In genomic region chr14:105316968-105317498, GRCh38 we compare ENCODE assay signal across 11 cellular contexts. TPM values are rescaled to one million over a fixed set of nuclear protein-coding genes. Genes with fewer than 3 reads are reported as not detected.
DNase-seq lines count a peak whose midpoint lies in the region; ATAC-seq, FAIRE-seq and TF ChIP-seq lines count a peak whose summit lies in the region.
"Had no signal": no experiment of that assay in that cellular context is flagged by ENCODE, and none has a peak within 500 bp of the region (broad histone marks: within the 10 kb centered on the region; RNA-seq: fewer than 3 reads in every experiment).

No MANE protein-coding gene starts in this region.

- TSS peak; percentile 48 for BruUV-seq in GM12878 (replicated peaks; lab: Mats Ljungman, UMichigan)

- FAIRE-seq in GM12878 (lab: Jason Lieb, UNC), result no peak
- FAIRE-seq: kidney had no signal

- in situ Hi-C loops in GM12878 (cut with MboI), result no loop called here

- H2AFZ ChIP-seq in ACC112 (ENCODE audit: low read length, unreplicated experiment), result no peak overlapping the region
- no peak overlapping the region for H2AFZ ChIP-seq in DND-41 (ENCODE audit: low read depth, low read length)
- H2AFZ ChIP-seq in GM12878 (ENCODE audit: control insufficient read depth, low read depth, low read length), result no peak overlapping the region

- peaks cover 20% of the 10 kb centered on the region for H3K4me1 ChIP-seq in ACC112 (ENCODE audit: control insufficient read depth, insufficient read depth, low read length, unreplicated experiment)
- peaks cover 33% of the 10 kb centered on the region for H3K4me1 ChIP-seq in DND-41 (ENCODE audit: insufficient read depth, low read length)
- peaks cover 10% of the 10 kb centered on the region for H3K4me1 ChIP-seq in GM12878 (ENCODE audit: control insufficient read depth, insufficient read depth, low read length)

- no peak for TF ChIP-seq POLR2A in GM12878 (IDR thresholded peaks at IDR 0.05; ENCODE audit: low read depth, low read length)

- intact Hi-C loops in GM12878 (cut with micrococcal nuclease; ENCODE audit: unreplicated experiment), result no loop called here

- no peak overlapping the region for H3K27ac Mint-ChIP-seq in natural killer cell treated with Interleukin-12 subunit alpha and Interleukin-12 subunit beta and Interleukin-15 and Interleukin-18, amount 100 ng/mL, for 72 hours

- RAD21 ChIA-PET in GM12878 (lab: Charles Lee; ENCODE audit: unreplicated experiment), result no interaction called here

- TF ChIP-seq RAD21 in GM12878 (IDR thresholded peaks at IDR 0.05; ENCODE audit: insufficient read depth, low read depth, low read length), result no peak

- no peaks in the 10 kb centered on the region for H3K36me3 Mint-ChIP-seq in natural killer cell treated with Interleukin-12 subunit alpha and Interleukin-12 subunit beta and Interleukin-15 and Interleukin-18, amount 100 ng/mL, for 72 hours

- H3K9ac ChIP-seq in DND-41 (ENCODE audit: low read depth, low read length), result no peak overlapping the region
- no peak overlapping the region for H3K9ac ChIP-seq in GM12878 (ENCODE audit: control insufficient read depth, insufficient read depth, low read length)

- POLR2A ChIA-PET in GM12878 (lab: Charles Lee), result interaction anchor here (1.0 kb wide), 1 partner anchor 16 kb away, joined by 8 read pairs; the partner anchor contains the start of gene BRF1

- H3K27me3 ChIP-seq in ACC112 (ENCODE audit: insufficient read depth, low read length), result no peaks in the 10 kb centered on the region
- no peaks in the 10 kb centered on the region for H3K27me3 ChIP-seq in DND-41 (ENCODE audit: insufficient read depth, low read length, poor library complexity)
- H3K27me3 ChIP-seq in GM12878 (replicated peaks in 1 of 2; ENCODE audit: control insufficient read depth in 2 of 2, insufficient read depth in 2 of 2, low read length in 1 of 2), result no peaks in the 10 kb centered on the region

- CTCF ChIA-PET in GM12878 (lab: Yijun Ruan, JAX), result no interaction called here

- TF ChIP-seq EP300 in GM12878 (IDR thresholded peaks at IDR 0.05; ENCODE audit: borderline replicate concordance in 1 of 2, control insufficient read depth in 1 of 2, low read depth in 2 of 2, low read length in 2 of 2), result no peak

- SMC1A ChIA-PET in GM12878 (lab: Charles Lee; ENCODE audit: uncharacterized antibody, unreplicated experiment), result no interaction called here

- no peak for DNase-seq in DND-41
- DNase-seq in GM12878 (ENCODE audit: low read depth, low spot score), result no peak
- peak; percentile 39 for DNase-seq in natural killer cell treated with Interleukin-12 subunit alpha and Interleukin-12 subunit beta and Interleukin-15 and Interleukin-18, amount 100 ng/mL, for 72 hours (ENCODE audit: low spot score)
- no peak for DNase-seq in DMS53 treated with DMSO at 0.1 percent for 48 hours (lab: John Stamatoyannopoulos, UW; ENCODE audit: unreplicated experiment)
- DNase-seq in NCI-H1694 treated with DMSO at 0.1 percent for 48 hours (lab: John Stamatoyannopoulos, UW), result no peak
- no peak for DNase-seq in activated CD4-positive, alpha-beta T cell treated with anti-CD3 and anti-CD28 coated beads for 1 hour
- DNase-seq: NCI-H774, T-helper 9 cell had no signal

- H3K36me3 ChIP-seq in ACC112 (ENCODE audit: insufficient read depth, low read length) (no peaks in the 10 kb centered on the region), DND-41 (ENCODE audit: insufficient read depth, low read length) (no peaks in the 10 kb centered on the region), GM12878 (ENCODE audit: control insufficient read depth in 2 of 2, insufficient read depth in 2 of 2, low read length in 1 of 2) (no peaks in the 10 kb centered on the region; a peak in 1 of 4 replicates)

- H3K4me3 ChIP-seq in ACC112 (ENCODE audit: low read depth, low read length) (peak overlapping the region; percentile 48), DND-41 (ENCODE audit: low read depth in 1 of 2, low read length in 2 of 2) (no peak overlapping the region), GM12878 (no peak overlapping the region)

- H3K27ac ChIP-seq in ACC112 (ENCODE audit: low read depth, low read length), result no peak overlapping the region
- H3K27ac ChIP-seq in DND-41 (ENCODE audit: low read length), result no peak overlapping the region
- no peak overlapping the region for H3K27ac ChIP-seq in GM12878 (ENCODE audit: control insufficient read depth, insufficient read depth)

- H3K9me3 ChIP-seq in DND-41 (ENCODE audit: insufficient read depth, low read length, severe bottlenecking), result no peaks in the 10 kb centered on the region
- no peaks in the 10 kb centered on the region for H3K9me3 ChIP-seq in GM12878 (replicated peaks; ENCODE audit: control insufficient read depth, insufficient read depth, low read length)

- H3K4me2 ChIP-seq in DND-41 (ENCODE audit: insufficient read depth, low read length) (peak overlapping the region; percentile 84), GM12878 (ENCODE audit: control insufficient read depth, insufficient read depth) (0 out of 2 replicates have a peak overlapping the region, but pooled peaks have one; percentile 97)

- 88% methylated on average over 18 of the region's 18 CpGs for whole genome bisulfite sequencing in GM12878 (ENCODE audit: insufficient coverage, insufficient replicate concordance, low lambda C conversion rate, missing lambda C conversion rate)

- H3K4me1 Mint-ChIP-seq in natural killer cell treated with Interleukin-12 subunit alpha and Interleukin-12 subunit beta and Interleukin-15 and Interleukin-18, amount 100 ng/mL, for 72 hours (ENCODE audit: low read depth in 2 of 2), result peaks cover 8 to 9% of the 10 kb centered on the region in 2 donors

- H3K27me3 Mint-ChIP-seq in natural killer cell treated with Interleukin-12 subunit alpha and Interleukin-12 subunit beta and Interleukin-15 and Interleukin-18, amount 100 ng/mL, for 72 hours, result no peaks in the 10 kb centered on the region

- peak overlapping the region; percentile 45 for H3K4me3 Mint-ChIP-seq in natural killer cell treated with Interleukin-12 subunit alpha and Interleukin-12 subunit beta and Interleukin-15 and Interleukin-18, amount 100 ng/mL, for 72 hours

- TF ChIP-seq CTCF in DND-41 (IDR thresholded peaks at IDR 0.05; ENCODE audit: borderline replicate concordance, extremely low read depth, low read length, poor library complexity, severe bottlenecking) (no peak), GM12878 (IDR thresholded peaks at IDR 0.05 in 2 of 3, conservative IDR thresholded peaks at IDR 0.05 in 1 of 3; ENCODE audit: control insufficient read depth in 2 of 3, extremely low read depth in 1 of 3, insufficient read depth in 1 of 3, low read depth in 3 of 3, low read length in 3 of 3) (no peak)

- no peaks in the 10 kb centered on the region for H3K9me3 Mint-ChIP-seq in natural killer cell treated with Interleukin-12 subunit alpha and Interleukin-12 subunit beta and Interleukin-15 and Interleukin-18, amount 100 ng/mL, for 72 hours

- H4K20me1 ChIP-seq in DND-41 (ENCODE audit: insufficient read depth, low read length) (peaks cover 44% of the 10 kb centered on the region), GM12878 (ENCODE audit: control insufficient read depth, insufficient read depth) (no peaks in the 10 kb centered on the region)

- no peak for ATAC-seq in DND-41 (ENCODE audit: insufficient read depth, low read depth)
- ATAC-seq in GM12878, result no peak
- no peak for ATAC-seq in natural killer cell treated with Interleukin-12 subunit alpha and Interleukin-12 subunit beta and Interleukin-15 and Interleukin-18, amount 100 ng/mL, for 72 hours
- ATAC-seq in HG02798 (IDR thresholded peaks at IDR 0.05; ENCODE audit: poor library complexity, unreplicated experiment), result no peak

- H3K79me2 ChIP-seq in ACC112 (ENCODE audit: control insufficient read depth, insufficient read depth, low read length, unreplicated experiment) (peaks cover 26% of the 10 kb centered on the region), DND-41 (ENCODE audit: insufficient read depth, low read length) (peaks cover 65% of the 10 kb centered on the region), GM12878 (ENCODE audit: control insufficient read depth, insufficient read depth, low read length) (peaks cover 4% of the 10 kb centered on the region; the same call in 1 of the 2 replicates)

RNA-seq across cellular contexts. Expression of gene PACS2, which starts 2.5 kb away (rescaled TPM):
- total RNA-seq in GM12878 (2013; cell fraction: nucleolus; rRNA removed), result 65.3 and 72.5 TPM in 2 replicates
- total RNA-seq in GM12878 (2014; rRNA removed) (23.3 and 34.1 TPM in 2 replicates), GM12878 (2014; rRNA removed; fragmentation: Illumina TruSeq; extraction: Trizol) (9.2 and 11.4 TPM in 2 replicates), GM12878 (2021) (37.2 and 37.3 TPM in 2 replicates)
- polyA plus RNA-seq in GM12878 (2011; ENCODE audit: low read depth), result 5.8 TPM
- polyA plus RNA-seq in GM12878 (2011; rRNA removed) (10.1 and 13.6 TPM in 2 replicates), GM12878 (2014; fragmentation: Illumina TruSeq; extraction: Trizol) (5.2 and 7.4 TPM in 2 replicates), GM12878 (2014; fragmentation: Nextera tagmentation; extraction: Ambion mirVana) (under 1 TPM; 0.21 to 0.91 TPM), GM12878 (2014; rRNA removed) (30.3 and 35.7 TPM in 2 replicates), GM12878 (2016; fragmentation: Nextera tagmentation; extraction: Ambion mirVana) (1 to 10 TPM; 4.5 to 5.8 TPM)
- 14.4 and 19.9 TPM in 2 replicates for polyA plus RNA-seq in GM12878 (2011; cell fraction: cytosol; rRNA removed)
- 77.0 and 85.9 TPM in 2 replicates for polyA plus RNA-seq in GM12878 (2011; cell fraction: nucleus; rRNA removed)
- 14.7 and 17.7 TPM in 2 replicates for polyA plus RNA-seq in GM12878 (2012)
- polyA minus RNA-seq in GM12878 (2011; rRNA and poly(A)+ RNA removed), result 11.4 and 18.6 TPM in 2 replicates
- 10.7 and 12.1 TPM in 2 replicates for polyA minus RNA-seq in GM12878 (2011; cell fraction: cytosol; rRNA and poly(A)+ RNA removed)
- polyA minus RNA-seq in GM12878 (2011; cell fraction: nucleus; rRNA and poly(A)+ RNA removed), result 10.4 and 21.1 TPM in 2 replicates
- total RNA-seq in natural killer cell treated with Interleukin-12 subunit alpha and Interleukin-12 subunit beta and Interleukin-15 and Interleukin-18, amount 100 ng/mL, for 72 hours, result 10 to 100 TPM; 24.9 to 26.3 TPM

RNA-seq across cellular contexts. Expression of gene BRF1, which starts 16.2 kb away (rescaled TPM):
- total RNA-seq in GM12878 (2013; cell fraction: nucleolus; rRNA removed), result 112 and 132 TPM in 2 replicates
- total RNA-seq in GM12878 (2014; rRNA removed) (25.2 and 26.5 TPM in 2 replicates), GM12878 (2014; rRNA removed; fragmentation: Illumina TruSeq; extraction: Trizol) (11.5 and 11.6 TPM in 2 replicates), GM12878 (2021) (29.3 and 33.5 TPM in 2 replicates)
- 3.9 TPM for polyA plus RNA-seq in GM12878 (2011; ENCODE audit: low read depth)
- polyA plus RNA-seq in GM12878 (2011; rRNA removed) (7.1 and 8.0 TPM in 2 replicates), GM12878 (2014; fragmentation: Illumina TruSeq; extraction: Trizol) (5.3 and 8.8 TPM in 2 replicates), GM12878 (2014; fragmentation: Nextera tagmentation; extraction: Ambion mirVana) (under 1 TPM; 0.21 to 0.58 TPM), GM12878 (2014; rRNA removed) (18.3 and 22.6 TPM in 2 replicates), GM12878 (2016; fragmentation: Nextera tagmentation; extraction: Ambion mirVana) (10 to 100 TPM in 1 of 2 experiments, 1 to 10 TPM in 1; 9.7 to 17.4 TPM)
- 9.3 and 13.0 TPM in 2 replicates for polyA plus RNA-seq in GM12878 (2011; cell fraction: cytosol; rRNA removed)
- polyA plus RNA-seq in GM12878 (2011; cell fraction: nucleus; rRNA removed), result 51.2 and 68.3 TPM in 2 replicates
- 15.1 TPM in 2 replicates for polyA plus RNA-seq in GM12878 (2012)
- polyA minus RNA-seq in GM12878 (2011; rRNA and poly(A)+ RNA removed), result 12.0 and 25.4 TPM in 2 replicates
- polyA minus RNA-seq in GM12878 (2011; cell fraction: cytosol; rRNA and poly(A)+ RNA removed), result 8.9 and 13.0 TPM in 2 replicates
- polyA minus RNA-seq in GM12878 (2011; cell fraction: nucleus; rRNA and poly(A)+ RNA removed), result 33.0 and 62.1 TPM in 2 replicates
- total RNA-seq in natural killer cell treated with Interleukin-12 subunit alpha and Interleukin-12 subunit beta and Interleukin-15 and Interleukin-18, amount 100 ng/mL, for 72 hours, result 10 to 100 TPM; 43.4 to 76.5 TPM
